In genomic region chr16:27748868-27749546, GRCh38 we compare ENCODE assay signal across 8 cellular contexts.
A peak's percentile ranks its signal among the peaks of the same experiment; 100 is the strongest.
DNase-seq lines count a peak whose midpoint lies in the region; ATAC-seq, FAIRE-seq and TF ChIP-seq lines count a peak whose summit lies in the region.

No MANE protein-coding gene starts in this region.

- H3K9me3 Mint-ChIP-seq in Calu3 (ENCODE audit: low read depth, unreplicated experiment) (no peaks in the 10 kb centered on the region), H9 (no peaks in the 10 kb centered on the region; a peak in 1 of 5 replicates)

- no peak overlapping the region for H3K4me3 ChIP-seq in bronchial epithelial cell (ENCODE audit: low read depth, low read length)
- H3K4me3 ChIP-seq in uterus: no peak overlapping the region
- H3K4me3 ChIP-seq in esophagus squamous epithelium: no peak overlapping the region
- no peak overlapping the region for H3K4me3 ChIP-seq in vagina

- H2BK5ac ChIP-seq in H9 (ENCODE audit: insufficient read length, low read length): no peak overlapping the region

- no peaks in the 10 kb centered on the region for H3K79me2 ChIP-seq in H9 (ENCODE audit: insufficient read depth, low read length)

- ATAC-seq in left colon: peak; percentile 96

- H2AK5ac ChIP-seq in H9 (ENCODE audit: insufficient read length, low read length): no peak overlapping the region

- no peak overlapping the region for H3K4me3 Mint-ChIP-seq in Calu3 (ENCODE audit: low read depth, unreplicated experiment)
- H3K4me3 Mint-ChIP-seq in H9: no peak overlapping the region

- H3K56ac ChIP-seq in H9 (ENCODE audit: insufficient read length, low read depth, low read length): no peak overlapping the region

- no peak overlapping the region for H3K9ac ChIP-seq in H9 (ENCODE audit: extremely low read depth, insufficient read length, low read length)

- H2BK12ac ChIP-seq in H9 (ENCODE audit: insufficient read length, low read depth, low read length): no peak overlapping the region

- H4K8ac ChIP-seq in H9 (replicated peaks; ENCODE audit: insufficient read length, low read depth, low read length): no peak overlapping the region

- no peaks in the 10 kb centered on the region for H3K23me2 ChIP-seq in H9 (ENCODE audit: insufficient read length, low read depth, low read length, poor library complexity, severe bottlenecking)

- H4K20me1 ChIP-seq in H9 (ENCODE audit: control insufficient read depth, insufficient read depth, insufficient read length): no peaks in the 10 kb centered on the region

- no peak overlapping the region for H3K23ac ChIP-seq in H9 (ENCODE audit: insufficient read length, low read depth, low read length)

- H3K27me3 Mint-ChIP-seq in Calu3 (ENCODE audit: unreplicated experiment) (no peaks in the 10 kb centered on the region), H9 (ENCODE audit: low read depth) (no peaks in the 10 kb centered on the region)

- CTCF ChIA-PET in Calu3 (lab: Charles Lee): interaction anchor here (0.7 to 1.3 kb wide), 2 partner anchors 9 to 334 kb away, joined by 3 to 4 read pairs; no protein-coding TSS in a partner anchor

- H2BK20ac ChIP-seq in H9 (ENCODE audit: low read depth, low read length, poor library complexity, severe bottlenecking): no peak overlapping the region

- H4K5ac ChIP-seq in H9 (ENCODE audit: insufficient read length, low read depth, low read length): no peak overlapping the region

- no peaks in the 10 kb centered on the region for H3K4me1 ChIP-seq in H9 (ENCODE audit: insufficient read depth, low read length)
- H3K4me1 ChIP-seq in uterus: no peaks in the 10 kb centered on the region
- H3K4me1 ChIP-seq in esophagus squamous epithelium: peaks cover 0 to 19% (median 5%) of the 10 kb centered on the region in 3 donors
- no peaks in the 10 kb centered on the region for H3K4me1 ChIP-seq in vagina

- no peak overlapping the region for H3K18ac ChIP-seq in H9 (ENCODE audit: insufficient read length, low read depth, low read length)

- H3K4me2 ChIP-seq in H9 (ENCODE audit: insufficient read depth, insufficient read length, low read length): no peak overlapping the region

- H3K79me1 ChIP-seq in H9 (ENCODE audit: insufficient read depth, low read depth, low read length, poor library complexity, severe bottlenecking): no peaks in the 10 kb centered on the region

- peak overlapping the region; percentile 47 for H3K27ac Mint-ChIP-seq in Calu3 (ENCODE audit: unreplicated experiment)
- H3K27ac Mint-ChIP-seq in H9: peak overlapping the region in 1 of 3 experiments; percentile 12; a peak in 1 of 7 replicates

- FAIRE-seq in RCC 7860 (lab: Jason Lieb, UNC) (peak; percentile 67), bronchial epithelial cell (lab: Jason Lieb, UNC) (no peak)

- no TSS peak for BruUV-seq in Calu3 (replicated peaks; lab: Mats Ljungman, UMichigan)

- no peak overlapping the region for H3K27ac ChIP-seq in H9 (ENCODE audit: insufficient read length, low read depth, low read length)
- no peak overlapping the region for H3K27ac ChIP-seq in uterus
- peak overlapping the region in 1 of 4 donors; percentile 57 for H3K27ac ChIP-seq in esophagus squamous epithelium
- H3K27ac ChIP-seq in vagina: no peak overlapping the region

- H3K4me1 Mint-ChIP-seq in Calu3 (ENCODE audit: low read depth, unreplicated experiment) (no peaks in the 10 kb centered on the region), H9 (peaks cover 5 to 8% of the 10 kb centered on the region in 2 experiments; a peak in 3 of 4 replicates)

- TF ChIP-seq CTCF in Calu3 (IDR thresholded peaks at IDR 0.05; ENCODE audit: unreplicated experiment) (no peak), H9 (conservative IDR thresholded peaks at IDR 0.05) (peak; percentile 60), bronchial epithelial cell (IDR thresholded peaks at IDR 0.05; ENCODE audit: insufficient read depth, low read length, severe bottlenecking) (no peak), uterus (IDR thresholded peaks at IDR 0.05) (peak in 3 of 4 experiments; percentile 5 to 26 (median 19)), esophagus squamous epithelium (IDR thresholded peaks at IDR 0.05) (peak in 1 of 6 experiments; percentile 41), vagina (IDR thresholded peaks at IDR 0.05) (no peak)

- intact Hi-C loops in Calu3 (cut with micrococcal nuclease; ENCODE audit: unreplicated experiment): no loop called here
- intact Hi-C loops in left colon (cut with DNase I, micrococcal nuclease): no loop called here
- intact Hi-C loops in uterus (cut with DNase I; ENCODE audit: low total_unique reads): loop anchor here (10.0 kb wide), 1 partner anchor 54 kb away; no protein-coding TSS in a partner anchor
- intact Hi-C loops in esophagus squamous epithelium (cut with DNase I): no loop called here
- intact Hi-C loops in vagina (cut with DNase I): no loop called here

- DNase-seq in Calu3 (peak; percentile 74), H9 (peak; percentile 75), RCC 7860 (ENCODE audit: low spot score) (peak; percentile 66), bronchial epithelial cell (ENCODE audit: low read depth) (peak; percentile 60), left colon (peak; percentile 66 to 81), uterus (peak; percentile 30 to 42), esophagus squamous epithelium (lab: John Stamatoyannopoulos, UW) (no peak), vagina (ENCODE audit: extremely low spot score in 2 of 2) (no peak)

- H3K9me3 ChIP-seq in H9 (ENCODE audit: control insufficient read depth, low read depth, low read length): no peaks in the 10 kb centered on the region
- H3K9me3 ChIP-seq in uterus: no peaks in the 10 kb centered on the region
- no peaks in the 10 kb centered on the region for H3K9me3 ChIP-seq in esophagus squamous epithelium
- H3K9me3 ChIP-seq in vagina: no peaks in the 10 kb centered on the region

- no peak overlapping the region for H3K14ac ChIP-seq in H9 (ENCODE audit: insufficient read depth, low read length)

- H3K36me3 ChIP-seq in bronchial epithelial cell (ENCODE audit: control insufficient read depth, insufficient read depth, low read length) (peaks cover 3% of the 10 kb centered on the region), uterus (no peaks in the 10 kb centered on the region), esophagus squamous epithelium (peaks cover 0 to 28% (median 0%) of the 10 kb centered on the region in 3 donors), vagina (peaks cover 0 to 9% of the 10 kb centered on the region in 2 donors)

- H3T11ph ChIP-seq in H9 (ENCODE audit: low read length): no peak overlapping the region

- H3K36me3 Mint-ChIP-seq in Calu3 (ENCODE audit: insufficient read depth, unreplicated experiment) (peaks cover 6% of the 10 kb centered on the region), H9 (ENCODE audit: insufficient read depth in 1 of 3, low read depth in 3 of 3) (peaks cover 0 to 9% (median 0%) of the 10 kb centered on the region in 3 experiments; a peak in 2 of 7 replicates)

- WGBS in H9 (ENCODE audit: extremely low coverage, insufficient read length, low lambda C conversion rate): no CpG with 5 or more reads among the region's 12 CpGs
- WGBS in esophagus squamous epithelium, 2 donors: 12 to 43% methylated on average over 10 of the region's 12 CpGs

- no peak overlapping the region for H2BK15ac ChIP-seq in H9 (ENCODE audit: low read depth, low read length)

- no peak overlapping the region for H4K91ac ChIP-seq in H9 (ENCODE audit: insufficient read length, low read depth, low read length)

- no peak overlapping the region for H2BK120ac ChIP-seq in H9 (ENCODE audit: low read depth, low read length, poor library complexity, severe bottlenecking)

- H2AFZ ChIP-seq in H9 (ENCODE audit: low read length): no peak overlapping the region

- H3K27me3 ChIP-seq in H9 (ENCODE audit: insufficient read depth, low read length) (no peaks in the 10 kb centered on the region), bronchial epithelial cell (ENCODE audit: control insufficient read depth, insufficient read depth, low read length) (no peaks in the 10 kb centered on the region), uterus (no peaks in the 10 kb centered on the region), esophagus squamous epithelium (no peaks in the 10 kb centered on the region), vagina (no peaks in the 10 kb centered on the region)

- no peak for TF ChIP-seq POLR2A in uterus (IDR thresholded peaks at IDR 0.05)
- no peak for TF ChIP-seq POLR2A in esophagus squamous epithelium (IDR thresholded peaks at IDR 0.05)
- TF ChIP-seq POLR2A in vagina (IDR thresholded peaks at IDR 0.05): no peak

- no peak overlapping the region for H3K4ac ChIP-seq in H9 (ENCODE audit: low read depth, low read length)

Comparison
In these comparisons a context has a peak if more than half of its experiments do, and no peak if none do; other contexts are left out.
1. DNase-seq: peak in Calu3 (single experiment), H9 (single experiment), RCC 7860 (single experiment), bronchial epithelial cell (single experiment), left colon (2 of 2) and uterus (2 of 2); none in esophagus squamous epithelium (single experiment) and vagina (0 of 2).
2. CTCF ChIP-seq: peak in H9 (single experiment) and uterus (3 of 4); none in Calu3 (single experiment), bronchial epithelial cell (single experiment) and vagina (0 of 3).